Comparison of ENCODE assay signal across 8 cellular contexts in the genomic region with DNA sequence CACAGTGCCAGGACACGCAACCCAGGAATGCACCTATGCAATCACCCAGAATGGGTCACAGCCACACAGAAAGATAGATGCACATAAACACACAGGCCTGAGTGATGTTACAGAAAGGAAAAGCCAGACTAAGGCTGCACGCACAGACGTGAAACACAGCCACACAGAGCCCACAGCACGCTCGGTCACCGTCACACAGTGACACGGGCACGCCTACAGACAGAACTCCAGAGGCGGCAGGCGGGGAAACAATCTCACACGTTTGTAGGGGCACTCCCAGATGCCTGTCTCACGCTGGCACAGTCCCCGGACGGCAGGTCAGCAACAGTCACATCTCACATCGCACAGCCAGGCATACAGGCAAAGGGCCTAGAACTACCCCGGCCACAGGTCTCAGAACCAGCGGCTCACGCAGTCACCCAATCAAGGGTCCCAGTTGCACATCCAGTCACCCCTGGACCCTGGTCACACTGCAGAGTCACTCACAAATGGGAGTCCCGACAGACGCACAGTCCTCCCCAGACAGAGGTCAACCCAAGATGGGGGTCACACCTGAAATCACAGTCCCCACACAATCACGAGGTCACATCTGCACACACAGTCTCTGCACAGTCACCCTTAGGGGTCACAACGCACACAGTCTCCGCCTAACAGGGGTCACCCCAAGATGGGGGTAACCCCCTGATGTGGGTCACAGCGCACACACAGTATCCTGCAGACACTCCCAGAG. TPM values are rescaled to one million over a fixed set of nuclear protein-coding genes. Genes with fewer than 3 reads are reported as not detected.
DNase-seq lines count a peak whose midpoint lies in the region; ATAC-seq and TF ChIP-seq lines count a peak whose summit lies in the region.

No MANE protein-coding gene starts in this region.

- peak overlapping the region; percentile 99 for H3K27ac ChIP-seq in SJSA1
- peak overlapping the region; percentile 100 for H3K27ac ChIP-seq in psoas muscle

- DNase-seq in DMS 273 (lab: John Stamatoyannopoulos, UW; ENCODE audit: unreplicated experiment), result peak; percentile 40
- DNase-seq in DMS 273 treated with DMSO at 0.1 percent for 48 hours (lab: John Stamatoyannopoulos, UW), result no peak
- DNase-seq in SJSA1 (ENCODE audit: low read depth in 1 of 2, low spot score in 2 of 2), result peak; percentile 90 to 95
- DNase-seq in activated naive CD4-positive, alpha-beta T cell treated with anti-CD3 and anti-CD28 coated beads, Interleukin-2, amount 50 U/mL, for 16 hours, result peak; percentile 67
- peak; percentile 93 for DNase-seq in cardiac septum (ENCODE audit: low spot score)
- DNase-seq in psoas muscle, result peak; percentile 77 to 90
- DNase-seq in GM13977 (ENCODE audit: low spot score), result no peak

- H3K4me1 ChIP-seq in SJSA1 (replicated peaks) (peaks cover 55% of the 10 kb centered on the region), psoas muscle (peaks cover 56% of the 10 kb centered on the region)

- H3K27me3 ChIP-seq in SJSA1 (replicated peaks), result no peaks in the 10 kb centered on the region
- no peaks in the 10 kb centered on the region for H3K27me3 ChIP-seq in psoas muscle (ENCODE audit: insufficient read depth in 3 of 3, low read length in 2 of 3)

- H3K36me3 ChIP-seq in SJSA1, result peaks cover 42% of the 10 kb centered on the region
- peaks cover 0 to 10% of the 10 kb centered on the region in 2 donors for H3K36me3 ChIP-seq in psoas muscle (ENCODE audit: insufficient read depth in 1 of 2, low read depth in 1 of 2)

- intact Hi-C loops in cardiac septum (cut with DNase I), result loop anchor here (2.0 to 10.0 kb wide), 7 partner anchors 34 to 294 kb away; partner anchors contain the start of genes ALKBH2, ISCU and SART3
- intact Hi-C loops in psoas muscle (cut with DNase I), result loop anchor here (2.0 to 10.0 kb wide), 6 partner anchors 52 to 294 kb away; partner anchors contain the start of genes ISCU (in 2 of the 2), SART3 (in 2 of the 2), ALKBH2 (in 1 of the 2) and CORO1C (in 1 of the 2)

- WGBS in psoas muscle, 3 donors, result 0 to 2% (median 1%) methylated on average over 24 of the region's 24 CpGs

- H3K4me3 ChIP-seq in SJSA1 (peak overlapping the region; percentile 78), psoas muscle (peak overlapping the region; percentile 98)

- in situ Hi-C loops in GM13977 (cut with MboI; ENCODE audit: low pct_unique_long_range_greater_than_20kb, low sequenced_read_pairs, unreplicated experiment), result loop anchor here (25.0 kb wide), 1 partner anchor 231 kb away; the partner anchor contains the start of genes ALKBH2 and UNG

- H3K9me3 ChIP-seq in SJSA1 (replicated peaks) (no peaks in the 10 kb centered on the region), psoas muscle (no peaks in the 10 kb centered on the region)

- ATAC-seq in HG02970 (IDR thresholded peaks at IDR 0.05; ENCODE audit: low FRiP score, unreplicated experiment) (peak; percentile 6), psoas muscle (peak; percentile 44 to 62 (median 59))

- TF ChIP-seq CTCF in psoas muscle (IDR thresholded peaks at IDR 0.05), result no peak
- TF ChIP-seq CTCF in GM13977 (IDR thresholded peaks at IDR 0.05; ENCODE audit: extremely low read depth, insufficient read depth, missing control alignments), result no peak

RNA-seq across cellular contexts. Expression of gene SSH1, which starts 0.8 kb away (rescaled TPM):
- total RNA-seq in SJSA1 (2014; rRNA removed; shearing (Covaris generic)), result 7.1 and 16.3 TPM in 2 replicates
- 50.6 TPM for total RNA-seq in cardiac septum
- 10 to 100 TPM; 24.9 to 68.6 (median 55.9) TPM for total RNA-seq in psoas muscle
- 10 to 100 TPM; 10.0 to 39.8 (median 10.9) TPM for polyA plus RNA-seq in psoas muscle

RNA-seq across cellular contexts. Expression of gene DAO, which starts 23.3 kb away (rescaled TPM):
- total RNA-seq in SJSA1 (2014; rRNA removed; shearing (Covaris generic)), result not detected in 2 replicates
- total RNA-seq in cardiac septum (not detected), psoas muscle (not detected)
- polyA plus RNA-seq in psoas muscle, result not detected

Comparison
In these comparisons a context has a peak if more than half of its experiments do, and no peak if none do; other contexts are left out.
1. DNase-seq: peak in DMS 273 (single experiment), SJSA1 (2 of 2), activated naive CD4-positive, alpha-beta T cell treated with anti-CD3 and anti-CD28 coated beads, Interleukin-2, amount 50 U/mL, for 16 hours (single experiment), cardiac septum (single experiment) and psoas muscle (2 of 2); none in DMS 273 treated with DMSO at 0.1 percent for 48 hours (single experiment) and GM13977 (single experiment).